In the genomic region with DNA sequence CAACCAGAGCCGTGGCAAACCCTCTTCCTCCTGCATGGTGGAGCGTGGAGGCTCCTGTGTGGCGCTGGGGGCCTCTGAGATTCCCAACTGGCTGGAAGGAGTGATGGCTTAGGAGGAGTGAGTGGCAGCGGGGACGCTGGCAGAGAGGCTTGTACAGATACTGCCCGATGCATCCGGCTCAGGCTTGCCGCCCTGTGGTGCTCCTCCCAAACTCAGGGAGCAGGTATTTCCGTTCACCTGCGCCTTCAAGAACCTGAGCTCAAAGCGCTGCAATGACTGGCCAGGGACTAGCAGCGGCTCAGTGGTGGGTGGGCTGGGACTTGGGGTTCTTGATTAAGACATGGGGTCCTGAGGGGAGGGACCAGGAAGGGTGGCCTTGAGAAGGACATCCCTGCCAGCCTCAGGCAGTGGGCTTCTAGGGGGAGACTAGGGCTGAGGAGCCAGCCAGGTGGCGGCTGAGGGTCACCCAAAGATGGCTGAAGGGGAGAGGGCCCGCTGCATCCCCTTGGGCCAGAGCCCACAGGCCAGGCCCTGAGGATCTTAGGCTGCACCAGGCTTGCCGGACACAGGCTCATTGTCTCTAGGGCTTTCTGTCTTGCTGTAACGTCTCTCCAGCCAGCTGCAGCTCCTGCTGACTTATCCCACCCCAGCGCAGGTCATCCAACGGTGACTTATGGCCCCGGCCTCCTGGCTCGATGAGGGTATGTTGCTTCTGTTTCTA, we compare ENCODE assay signal across 13 cellular contexts. TPM values are rescaled to one million over a fixed set of nuclear protein-coding genes. Genes with fewer than 3 reads are reported as not detected.
A peak's percentile ranks its signal among the peaks of the same experiment; 100 is the strongest.
DNase-seq lines count a peak whose midpoint lies in the region; ATAC-seq, FAIRE-seq and TF ChIP-seq lines count a peak whose summit lies in the region.
"Had no signal": no experiment of that assay in that cellular context is flagged by ENCODE, and none has a peak within 500 bp of the region (broad histone marks: within the 10 kb centered on the region; RNA-seq: fewer than 3 reads in every experiment).

No MANE protein-coding gene starts in this region.

- TF ChIP-seq RAD21 in H1 (IDR thresholded peaks at IDR 0.05 in 1 of 2, conservative IDR thresholded peaks at IDR 0.05 in 1 of 2; ENCODE audit: low read depth in 2 of 2, low read length in 2 of 2): no peak

- FAIRE-seq in H1 (lab: Jason Lieb, UNC): no peak

- DNase-seq in Caco-2 (no peak), H1 (ENCODE audit: low read depth in 1 of 2, low spot score in 2 of 2) (no peak), pons (ENCODE audit: low spot score) (peak; percentile 84), HPDE6-E6E7 (ENCODE audit: extremely low spot score) (no peak), testis (no peak)
- DNase-seq: activated CD4-positive, alpha-beta T cell treated with anti-CD3 and anti-CD28 coated beads for 36 hours; activated gamma-delta T cell treated with Interleukin-2 at 50 U/mL for 16 hours; DMS79 treated with DMSO at 0.1 percent for 48 hours; thyroid gland had no signal

- no peaks in the 10 kb centered on the region for H3K27me3 Mint-ChIP-seq in Caco-2 (ENCODE audit: insufficient read depth, unreplicated experiment)
- H3K27me3 Mint-ChIP-seq: activated CD4-positive, alpha-beta T cell treated with anti-CD3 and anti-CD28 coated beads for 36 hours had no signal

- intact Hi-C loops in Caco-2 (cut with micrococcal nuclease; ENCODE audit: unreplicated experiment) (no loop called here), testis (cut with DNase I; ENCODE audit: low total_unique reads) (no loop called here)

- H3K9ac ChIP-seq in Loucy (ENCODE audit: low read depth, low read length, poor library complexity, severe bottlenecking): peak overlapping the region; percentile 26
- no peak overlapping the region; a peak in 1 of 7 replicates for H3K9ac ChIP-seq in H1 (replicated peaks in 1 of 4; ENCODE audit: extremely low read depth in 1 of 4, low read depth in 3 of 4, low read length in 3 of 4)

- H3K9me2 ChIP-seq in Loucy (replicated peaks; ENCODE audit: low read depth, low read length): no peaks in the 10 kb centered on the region

- H2BK15ac ChIP-seq in H1 (ENCODE audit: low read length): peak overlapping the region; percentile 92; the same call in 1 of the 2 replicates

- H3K4me1 ChIP-seq in Caco-2 (peaks cover 49% of the 10 kb centered on the region), Loucy (ENCODE audit: insufficient read depth, low read length, poor library complexity, severe bottlenecking) (peaks cover 53% of the 10 kb centered on the region), H1 (replicated peaks in 1 of 4; ENCODE audit: control insufficient read depth in 3 of 4, insufficient read depth in 4 of 4, low read length in 3 of 4) (peaks cover 33 to 61% (median 44%) of the 10 kb centered on the region in 4 experiments), testis (peaks cover 22% of the 10 kb centered on the region)

- H2BK20ac ChIP-seq in H1 (ENCODE audit: low read length): peak overlapping the region; percentile 98; the same call in 1 of the 2 replicates

- CTCF ChIA-PET in Caco-2 (lab: Charles Lee) (no interaction called here), H1 (lab: Charles Lee; ENCODE audit: partially characterized antibody) (interaction anchor here (0.6 to 1.3 kb wide), 3 partner anchors 20 to 722 kb away, joined by 3 to 4 read pairs (median 3); no protein-coding TSS in a partner anchor)

- no peaks in the 10 kb centered on the region for H3K9me3 Mint-ChIP-seq in Caco-2 (ENCODE audit: unreplicated experiment)

- peak overlapping the region; percentile 25 for H3K4me3 Mint-ChIP-seq in Caco-2 (ENCODE audit: unreplicated experiment)
- H3K4me3 Mint-ChIP-seq: activated CD4-positive, alpha-beta T cell treated with anti-CD3 and anti-CD28 coated beads for 36 hours had no signal

- H3K4me2 ChIP-seq in Loucy (ENCODE audit: low read depth, low read length, poor library complexity, severe bottlenecking) (peak overlapping the region; percentile 15), H1 (ENCODE audit: insufficient read depth in 1 of 2, low read depth in 2 of 2, low read length in 2 of 2) (peak overlapping the region; percentile 36 to 94; a peak in 3 of 4 replicates)

- H3K27ac ChIP-seq in H1 (ENCODE audit: low read depth, low read length) (peak overlapping the region; percentile 20; the same call in 1 of the 2 replicates), testis (no peak overlapping the region)
- H3K27ac ChIP-seq: thyroid gland had no signal

- H2BK120ac ChIP-seq in H1 (replicated peaks; ENCODE audit: low read depth, low read length): no peak overlapping the region

- H3K14ac ChIP-seq in H1 (ENCODE audit: insufficient read length): no peak overlapping the region

- H3K27me3 ChIP-seq in Caco-2 (replicated peaks; ENCODE audit: control insufficient read depth, insufficient read depth, low read length) (no peaks in the 10 kb centered on the region), Loucy (ENCODE audit: insufficient read depth, low read length, poor library complexity, severe bottlenecking) (peaks cover 5% of the 10 kb centered on the region), H1 (replicated peaks in 1 of 4; ENCODE audit: control insufficient read depth in 3 of 4, extremely low read depth in 1 of 4, insufficient read depth in 3 of 4, low read length in 3 of 4) (no peaks in the 10 kb centered on the region), testis (no peaks in the 10 kb centered on the region)
- H3K27me3 ChIP-seq: thyroid gland had no signal

- H2BK5ac ChIP-seq in H1 (ENCODE audit: low read depth, low read length): peak overlapping the region; percentile 85

- H3K4ac ChIP-seq in H1 (replicated peaks; ENCODE audit: insufficient read length, low read depth, low read length): no peak overlapping the region

- peaks cover 5% of the 10 kb centered on the region; the same call in 1 of the 2 replicates for H3F3A ChIP-seq in Loucy (ENCODE audit: low read depth)

- H3K23ac ChIP-seq in H1 (ENCODE audit: insufficient read length): no peak overlapping the region

- H3K36me3 ChIP-seq in Caco-2 (ENCODE audit: control insufficient read depth, insufficient read depth, low read length) (no peaks in the 10 kb centered on the region), Loucy (ENCODE audit: insufficient read depth, low read length) (no peaks in the 10 kb centered on the region), H1 (ENCODE audit: control insufficient read depth in 2 of 4, insufficient read depth in 4 of 4, low read length in 3 of 4) (peaks cover 0 to 15% (median 0%) of the 10 kb centered on the region in 4 experiments; a peak in 2 of 8 replicates), testis (ENCODE audit: low read depth, missing control alignments) (no peaks in the 10 kb centered on the region)
- H3K36me3 ChIP-seq: thyroid gland had no signal

- peak overlapping the region; percentile 87; the same call in 1 of the 2 replicates for H2BK12ac ChIP-seq in H1 (ENCODE audit: low read depth, low read length)

- H4K20me1 ChIP-seq in Loucy (ENCODE audit: insufficient read depth, low read length, poor library complexity, severe bottlenecking): peaks cover 13% of the 10 kb centered on the region
- H4K20me1 ChIP-seq in H1 (replicated peaks in 1 of 2; ENCODE audit: control insufficient read depth in 1 of 2, insufficient read depth in 2 of 2, low read length in 2 of 2): no peaks in the 10 kb centered on the region

- BruUV-seq in Caco-2 (replicated peaks; lab: Mats Ljungman, UMichigan): no TSS peak

- peaks cover 33% of the 10 kb centered on the region for H3K4me1 Mint-ChIP-seq in Caco-2 (ENCODE audit: low read depth, unreplicated experiment)

- no peak for TF ChIP-seq CTCF in Caco-2 (IDR thresholded peaks at IDR 0.05; ENCODE audit: insufficient read depth in 1 of 2, low read depth in 1 of 2, low read length in 1 of 2, severe bottlenecking in 1 of 2, unreplicated experiment in 1 of 2)
- no peak for TF ChIP-seq CTCF in Loucy (conservative IDR thresholded peaks at IDR 0.05; ENCODE audit: low read length)
- TF ChIP-seq CTCF in H1 (IDR thresholded peaks at IDR 0.05; ENCODE audit: control extremely low read depth in 1 of 3, insufficient read depth in 1 of 3, low read depth in 1 of 3, low read length in 3 of 3): no peak
- TF ChIP-seq CTCF in testis (IDR thresholded peaks at IDR 0.05): no peak

- POLR2A ChIA-PET in Caco-2 (lab: Charles Lee) (no interaction called here), H1 (lab: Charles Lee; ENCODE audit: partially characterized antibody) (interaction anchor here (1.0 to 9.0 kb wide), 4 partner anchors 9 to 47 kb away, joined by 3 to 170 read pairs (median 60); a partner anchor contains a TSS)

- peak overlapping the region; percentile 70 for H4K91ac ChIP-seq in H1 (replicated peaks; ENCODE audit: insufficient read length, low read length)

- H3K36me3 Mint-ChIP-seq in Caco-2 (ENCODE audit: insufficient read depth, unreplicated experiment): peaks cover 23% of the 10 kb centered on the region

- H4K8ac ChIP-seq in H1 (ENCODE audit: extremely low read depth, insufficient read depth, low read length): no peak overlapping the region

- H3K9me3 ChIP-seq in Caco-2: no peaks in the 10 kb centered on the region
- H3K9me3 ChIP-seq in Loucy (ENCODE audit: insufficient read depth, low read depth, low read length): no peaks in the 10 kb centered on the region
- no peaks in the 10 kb centered on the region for H3K9me3 ChIP-seq in H1 (ENCODE audit: insufficient read depth in 2 of 2, low read depth in 1 of 2, low read length in 1 of 2)
- no peaks in the 10 kb centered on the region for H3K9me3 ChIP-seq in testis
- H3K9me3 ChIP-seq: thyroid gland had no signal

- H3K56ac ChIP-seq in H1 (replicated peaks; ENCODE audit: insufficient read length, low read depth, low read length): no peak overlapping the region

- no peak overlapping the region for H3K4me3 ChIP-seq in Caco-2 (ENCODE audit: low read depth, low read length)
- H3K4me3 ChIP-seq in Loucy (ENCODE audit: low read length, poor library complexity, severe bottlenecking): no peak overlapping the region
- H3K4me3 ChIP-seq in H1 (ENCODE audit: extremely low read depth in 1 of 4, insufficient read depth in 2 of 4, low read depth in 3 of 4, low read length in 4 of 4): no peak overlapping the region
- H3K4me3 ChIP-seq in testis: no peak overlapping the region
- H3K4me3 ChIP-seq: thyroid gland had no signal

- 88% methylated on average over 18 of the region's 20 CpGs; no CpG with 5 or more reads in 1 of the 2 experiments for WGBS in H1 (ENCODE audit: extremely low coverage in 1 of 2, insufficient coverage in 1 of 2, insufficient read length in 1 of 2, insufficient replicate concordance in 2 of 2, low coverage in 1 of 2, low lambda C conversion rate in 2 of 2, missing lambda C conversion rate in 1 of 2), 2 experiments
- 71 to 83% methylated on average over 12 to 20 of the region's 20 CpGs for WGBS in testis, 2 donors

- peak overlapping the region; percentile 66; the same call in 1 of the 2 replicates for H2AK5ac ChIP-seq in H1 (ENCODE audit: low read depth, low read length)

- no peak for ATAC-seq in GM18870 (IDR thresholded peaks at IDR 0.05; ENCODE audit: unreplicated experiment)
- ATAC-seq in HG03135 (IDR thresholded peaks at IDR 0.05; ENCODE audit: unreplicated experiment): no peak
- ATAC-seq: activated CD4-positive, alpha-beta T cell treated with anti-CD3 and anti-CD28 coated beads for 36 hours had no signal

- H3K79me1 ChIP-seq in H1 (ENCODE audit: low read depth, low read length): peaks cover 18% of the 10 kb centered on the region

- TF ChIP-seq POLR2A in H1 (IDR thresholded peaks at IDR 0.05; ENCODE audit: control extremely low read depth in 1 of 2, low read depth in 2 of 2, low read length in 2 of 2) (no peak), testis (IDR thresholded peaks at IDR 0.05) (no peak)

- H3K79me2 ChIP-seq in Loucy (ENCODE audit: insufficient read depth, low read length): peaks cover 59% of the 10 kb centered on the region
- peaks cover 0 to 66% of the 10 kb centered on the region in 2 experiments for H3K79me2 ChIP-seq in H1 (ENCODE audit: control insufficient read depth in 1 of 2, insufficient read depth in 2 of 2, low read length in 2 of 2)

- H2AFZ ChIP-seq in Loucy (ENCODE audit: low read length) (no peak overlapping the region), H1 (ENCODE audit: low read length) (no peak overlapping the region)

- peaks cover 11% of the 10 kb centered on the region for H3K23me2 ChIP-seq in H1 (ENCODE audit: low read depth, low read length)

- peak overlapping the region; percentile 2 for H4K5ac ChIP-seq in H1 (ENCODE audit: insufficient read length, low read depth, low read length)

- peak overlapping the region; percentile 93 for H3K27ac Mint-ChIP-seq in Caco-2 (ENCODE audit: unreplicated experiment)
- H3K27ac Mint-ChIP-seq: activated CD4-positive, alpha-beta T cell treated with anti-CD3 and anti-CD28 coated beads for 36 hours had no signal

- H3K18ac ChIP-seq in H1 (ENCODE audit: extremely low read depth, low read length): 0 out of 2 replicates have a peak overlapping the region, but pooled peaks have one; percentile 54

- TF ChIP-seq EP300 in H1 (IDR thresholded peaks at IDR 0.05; ENCODE audit: borderline replicate concordance in 1 of 2, low read depth in 2 of 2, low read length in 2 of 2): no peak

RNA-seq across cellular contexts. Expression of a gene that starts 3.2 kb away (rescaled TPM):
- 4.0 and 4.4 TPM in 2 replicates for total RNA-seq in Caco-2 (2022)
- 21.5 and 24.9 TPM in 2 replicates for total RNA-seq in H1 (2021; fragmentation: NEBNext Ultra II Directional; extraction: Animal tissue kit (Norgen Biotek cat#: 25700))
- polyA plus RNA-seq in H1 (2011; rRNA removed): 13.6 and 22.5 TPM in 2 replicates
- 23.8 TPM for polyA plus RNA-seq in H1 (2011; cell fraction: cytosol; rRNA removed)
- 26.9 TPM for polyA plus RNA-seq in H1 (2011; cell fraction: nucleus; rRNA removed)
- polyA plus RNA-seq in H1 (2012, experiment 1 of 2): 12.3 to 21.8 TPM (median 20.3 TPM) in 4 replicates
- polyA plus RNA-seq in H1 (2012, experiment 2 of 2): 13.0 TPM
- polyA plus RNA-seq in H1 (2013, experiment 1 of 2): 9.1 TPM
- 8.5 TPM for polyA plus RNA-seq in H1 (2013, experiment 2 of 2)
- 2.5 and 2.9 TPM in 2 replicates for polyA minus RNA-seq in H1 (2011; rRNA and poly(A)+ RNA removed)
- 21.4 TPM for polyA minus RNA-seq in H1 (2011; cell fraction: cytosol; rRNA and poly(A)+ RNA removed)
- polyA minus RNA-seq in H1 (2011; cell fraction: nucleus; rRNA and poly(A)+ RNA removed): 15.7 TPM
- 10 to 100 TPM; 11.0 to 14.1 TPM for total RNA-seq in testis
- 5.2 TPM for polyA plus RNA-seq in testis (ENCODE audit: insufficient read depth, low read depth, low replicate concordance)

RNA-seq across cellular contexts. Expression of a gene that starts 13.7 kb away (rescaled TPM):
- total RNA-seq in Caco-2 (2022): 141 and 148 TPM in 2 replicates
- total RNA-seq in H1 (2021; fragmentation: NEBNext Ultra II Directional; extraction: Animal tissue kit (Norgen Biotek cat#: 25700)): 125 and 130 TPM in 2 replicates
- polyA plus RNA-seq in H1 (2011; rRNA removed): 98.6 and 147 TPM in 2 replicates
- polyA plus RNA-seq in H1 (2011; cell fraction: cytosol; rRNA removed): 110 TPM
- 159 TPM for polyA plus RNA-seq in H1 (2011; cell fraction: nucleus; rRNA removed)
- polyA plus RNA-seq in H1 (2012, experiment 1 of 2): 81.6 to 105 TPM (median 96.5 TPM) in 4 replicates
- polyA plus RNA-seq in H1 (2012, experiment 2 of 2): 86.7 TPM
- polyA plus RNA-seq in H1 (2013, experiment 1 of 2): 78.2 TPM
- 74.4 TPM for polyA plus RNA-seq in H1 (2013, experiment 2 of 2)
- polyA minus RNA-seq in H1 (2011; rRNA and poly(A)+ RNA removed): 39.8 and 47.5 TPM in 2 replicates
- 55.6 TPM for polyA minus RNA-seq in H1 (2011; cell fraction: cytosol; rRNA and poly(A)+ RNA removed)
- 72.6 TPM for polyA minus RNA-seq in H1 (2011; cell fraction: nucleus; rRNA and poly(A)+ RNA removed)
- total RNA-seq in testis: 10 to 100 TPM; 59.1 to 73.9 TPM
- polyA plus RNA-seq in testis (ENCODE audit: insufficient read depth, low read depth, low replicate concordance): 45.4 TPM

RNA-seq across cellular contexts. Expression of a gene that starts 40.9 kb away (rescaled TPM):
- total RNA-seq in Caco-2 (2022) (not detected in 2 replicates), testis (10 to 100 TPM; 21.1 to 58.8 TPM)
- total RNA-seq in H1 (2021; fragmentation: NEBNext Ultra II Directional; extraction: Animal tissue kit (Norgen Biotek cat#: 25700)): 254 and 264 TPM in 2 replicates
- polyA plus RNA-seq in H1 (2011; rRNA removed) (441 and 483 TPM in 2 replicates), testis (ENCODE audit: insufficient read depth, low read depth, low replicate concordance) (93.7 TPM)
- polyA plus RNA-seq in H1 (2011; cell fraction: cytosol; rRNA removed): 569 TPM
- 327 TPM for polyA plus RNA-seq in H1 (2011; cell fraction: nucleus; rRNA removed)
- polyA plus RNA-seq in H1 (2012, experiment 1 of 2): 326 to 515 TPM (median 467 TPM) in 4 replicates
- polyA plus RNA-seq in H1 (2012, experiment 2 of 2): 519 TPM
- polyA plus RNA-seq in H1 (2013, experiment 1 of 2): 191 TPM
- polyA plus RNA-seq in H1 (2013, experiment 2 of 2): 244 TPM
- polyA minus RNA-seq in H1 (2011; rRNA and poly(A)+ RNA removed): 29.0 and 37.7 TPM in 2 replicates
- polyA minus RNA-seq in H1 (2011; cell fraction: cytosol; rRNA and poly(A)+ RNA removed): 63.9 TPM
- polyA minus RNA-seq in H1 (2011; cell fraction: nucleus; rRNA and poly(A)+ RNA removed): 52.1 TPM
- total RNA-seq: activated CD4-positive, alpha-beta T cell treated with anti-CD3 and anti-CD28 coated beads for 36 hours; SK-MEL-5 had no signal

RNA-seq across cellular contexts. Expression of a gene that starts 58.9 kb away (rescaled TPM):
- total RNA-seq in Caco-2 (2022): 8.0 and 9.2 TPM in 2 replicates
- total RNA-seq in H1 (2021; fragmentation: NEBNext Ultra II Directional; extraction: Animal tissue kit (Norgen Biotek cat#: 25700)): 0.84 TPM in 1 of 2 replicates, not detected in the other
- 0.78 and 1.5 TPM in 2 replicates for polyA plus RNA-seq in H1 (2011; rRNA removed)
- 1.3 TPM for polyA plus RNA-seq in H1 (2011; cell fraction: cytosol; rRNA removed)
- polyA plus RNA-seq in H1 (2011; cell fraction: nucleus; rRNA removed): 1.6 TPM
- polyA plus RNA-seq in H1 (2012, experiment 1 of 2): 0.98 to 2.0 TPM (median 1.4 TPM) in 4 replicates
- 0.75 TPM for polyA plus RNA-seq in H1 (2012, experiment 2 of 2)
- not detected for polyA plus RNA-seq in H1 (2013, experiment 1 of 2)
- 0.07 TPM for polyA plus RNA-seq in H1 (2013, experiment 2 of 2)
- polyA minus RNA-seq in H1 (2011; rRNA and poly(A)+ RNA removed): 2.5 and 6.1 TPM in 2 replicates
- polyA minus RNA-seq in H1 (2011; cell fraction: cytosol; rRNA and poly(A)+ RNA removed): 1.9 TPM
- 15.5 TPM for polyA minus RNA-seq in H1 (2011; cell fraction: nucleus; rRNA and poly(A)+ RNA removed)
- total RNA-seq in testis: 10 to 100 TPM in 1 of 2 donors, 1 to 10 TPM in 1; 6.1 to 13.0 TPM
- polyA plus RNA-seq in testis (ENCODE audit: insufficient read depth, low read depth, low replicate concordance): 12.2 TPM
- total RNA-seq: SK-MEL-5 had no signal

RNA-seq across cellular contexts. Expression of a gene that starts 59.1 kb away (rescaled TPM):
- total RNA-seq in Caco-2 (2022) (32.4 and 35.8 TPM in 2 replicates), testis (10 to 100 TPM; 18.4 to 35.4 TPM)
- 0.73 and 1.0 TPM in 2 replicates for total RNA-seq in H1 (2021; fragmentation: NEBNext Ultra II Directional; extraction: Animal tissue kit (Norgen Biotek cat#: 25700))
- polyA plus RNA-seq in H1 (2011; rRNA removed) (44.8 and 72.4 TPM in 2 replicates), testis (ENCODE audit: insufficient read depth, low read depth, low replicate concordance) (16.7 TPM)
- 40.2 TPM for polyA plus RNA-seq in H1 (2011; cell fraction: cytosol; rRNA removed)
- polyA plus RNA-seq in H1 (2011; cell fraction: nucleus; rRNA removed): 36.1 TPM
- 12.3 to 27.6 TPM (median 25.8 TPM) in 4 replicates for polyA plus RNA-seq in H1 (2012, experiment 1 of 2)
- polyA plus RNA-seq in H1 (2012, experiment 2 of 2): 31.8 TPM
- polyA plus RNA-seq in H1 (2013, experiment 1 of 2): 0.34 TPM
- polyA plus RNA-seq in H1 (2013, experiment 2 of 2): 0.42 TPM
- 14.4 and 19.1 TPM in 2 replicates for polyA minus RNA-seq in H1 (2011; rRNA and poly(A)+ RNA removed)
- 27.4 TPM for polyA minus RNA-seq in H1 (2011; cell fraction: cytosol; rRNA and poly(A)+ RNA removed)
- 16.0 TPM for polyA minus RNA-seq in H1 (2011; cell fraction: nucleus; rRNA and poly(A)+ RNA removed)
- total RNA-seq: SK-MEL-5 had no signal

Comparison
In these comparisons a context has a peak if more than half of its experiments do, and no peak if none do; other contexts are left out.
1. RNA of a gene that starts 40.9 kb away (total RNA-seq): 254 to 264 TPM in H1 and 21.1 to 58.8 TPM in testis; not detected in Caco-2; every median in the first group is over 10 times any median in the second.